Comparison of ENCODE assay signal across 8 cellular contexts in the genomic region with DNA sequence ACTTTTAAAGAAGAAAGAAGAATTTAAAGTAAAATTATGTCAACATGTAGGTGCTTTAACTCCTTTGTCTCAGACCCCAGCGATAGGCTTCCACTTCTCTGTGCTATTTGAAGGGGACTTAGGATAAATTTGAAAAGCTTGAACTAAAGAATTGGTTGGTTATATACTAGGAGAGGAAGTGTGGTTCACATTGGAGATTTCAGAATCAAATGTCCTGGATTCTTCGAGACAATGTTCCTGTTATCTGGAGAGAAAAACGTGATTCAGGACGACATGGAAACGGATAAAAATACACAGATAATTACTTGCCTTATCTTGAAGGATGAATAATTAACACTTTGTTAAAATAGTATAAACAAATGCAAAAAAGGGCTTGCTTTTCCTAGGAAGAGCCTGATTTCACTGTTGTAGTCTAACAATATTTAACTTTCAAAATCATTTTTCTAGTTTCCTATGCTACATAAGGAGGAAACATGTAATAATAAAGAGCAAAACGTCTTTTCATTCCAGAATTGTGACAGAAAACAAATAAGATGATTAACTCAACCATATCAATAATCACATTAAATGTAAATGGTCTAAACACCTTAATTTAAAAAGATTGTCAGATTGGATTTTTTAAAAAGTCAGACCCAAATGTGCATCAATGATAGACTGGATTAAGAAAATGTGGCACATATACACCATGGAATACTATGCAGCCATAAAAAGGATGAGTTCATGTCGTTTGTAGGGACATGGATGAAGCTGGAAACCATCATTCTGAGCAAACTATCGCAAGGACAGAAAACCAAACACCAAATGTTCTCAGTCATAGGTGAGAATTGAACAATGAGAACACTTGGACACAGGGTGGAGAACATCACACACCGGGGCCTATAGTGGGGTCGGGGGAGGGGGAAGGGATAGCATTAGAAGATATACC. TPM values are rescaled to one million over a fixed set of nuclear protein-coding genes. Genes with fewer than 3 reads are reported as not detected.
DNase-seq lines count a peak whose midpoint lies in the region; FAIRE-seq and TF ChIP-seq lines count a peak whose summit lies in the region.

No MANE protein-coding gene starts in this region.

- peak overlapping the region; percentile 78 for H2AFZ ChIP-seq in H1 (ENCODE audit: low read length)
- H2AFZ ChIP-seq in neural cell (ENCODE audit: low read depth, low read length): peak overlapping the region; percentile 94

- intact Hi-C loops in CD4-positive, alpha-beta memory T cell (cut with micrococcal nuclease): loop anchor here (2.0 kb wide), 1 partner anchor 35 kb away; the partner anchor contains the start of gene ZNF780B
- intact Hi-C loops in posterior cingulate gyrus (cut with DNase I): no loop called here

- H2BK120ac ChIP-seq in H1 (replicated peaks; ENCODE audit: low read depth, low read length): no peak overlapping the region

- H3K27me3 Mint-ChIP-seq in CD4-positive, alpha-beta memory T cell: peaks cover 6 to 9% of the 10 kb centered on the region in 2 donors

- no peaks in the 10 kb centered on the region for H3F3A ChIP-seq in neural cell (ENCODE audit: insufficient read depth, low read length, poor library complexity, severe bottlenecking)

- H2BK5ac ChIP-seq in H1 (ENCODE audit: low read depth, low read length): no peak overlapping the region

- H3K4me3 ChIP-seq in CD4-positive, alpha-beta memory T cell (ENCODE audit: low read length in 2 of 2): peak overlapping the region; percentile 66 to 83
- H3K4me3 ChIP-seq in H1 (ENCODE audit: extremely low read depth in 1 of 4, insufficient read depth in 2 of 4, low read depth in 3 of 4, low read length in 4 of 4) (peak overlapping the region; percentile 79 to 100 (median 86)), neural cell (ENCODE audit: low read length) (peak overlapping the region; percentile 84)

- H3K27ac ChIP-seq in CD4-positive, alpha-beta memory T cell (ENCODE audit: low read depth, low read length): peak overlapping the region; percentile 88
- H3K27ac ChIP-seq in H1 (ENCODE audit: low read depth, low read length): no peak overlapping the region
- peak overlapping the region; percentile 89 for H3K27ac ChIP-seq in neural cell (ENCODE audit: low read length)

- H4K20me1 ChIP-seq in H1 (replicated peaks in 1 of 2; ENCODE audit: control insufficient read depth in 1 of 2, insufficient read depth in 2 of 2, low read length in 2 of 2) (no peaks in the 10 kb centered on the region), neural cell (ENCODE audit: insufficient read depth) (no peaks in the 10 kb centered on the region)

- no peak overlapping the region for H2AK5ac ChIP-seq in H1 (ENCODE audit: low read depth, low read length)

- TF ChIP-seq EP300 in H1 (IDR thresholded peaks at IDR 0.05; ENCODE audit: borderline replicate concordance in 1 of 2, low read depth in 2 of 2, low read length in 2 of 2) (no peak), neural cell (conservative IDR thresholded peaks at IDR 0.05; ENCODE audit: poor library complexity, severe bottlenecking) (no peak)

- no peak overlapping the region for H2BK15ac ChIP-seq in H1 (ENCODE audit: low read length)

- H3K4me1 ChIP-seq in CD4-positive, alpha-beta memory T cell (ENCODE audit: insufficient read depth, low read length): peaks cover 34% of the 10 kb centered on the region
- peaks cover 0 to 2% (median 0%) of the 10 kb centered on the region in 4 experiments; a peak in 1 of 7 replicates for H3K4me1 ChIP-seq in H1 (replicated peaks in 1 of 4; ENCODE audit: control insufficient read depth in 3 of 4, insufficient read depth in 4 of 4, low read length in 3 of 4)

- peak overlapping the region; percentile 98 to 100 (median 100) for H3K4me3 Mint-ChIP-seq in CD4-positive, alpha-beta memory T cell

- TF ChIP-seq POLR2A in H1 (IDR thresholded peaks at IDR 0.05; ENCODE audit: control extremely low read depth in 1 of 2, low read depth in 2 of 2, low read length in 2 of 2): no peak

- WGBS in H1 (ENCODE audit: extremely low coverage in 1 of 2, insufficient coverage in 1 of 2, insufficient read length in 1 of 2, insufficient replicate concordance in 2 of 2, low coverage in 1 of 2, low lambda C conversion rate in 2 of 2, missing lambda C conversion rate in 1 of 2), 2 experiments: 57% methylated on average over 10 of the region's 10 CpGs; no CpG with 5 or more reads in 1 of the 2 experiments

- DNase-seq in CD4-positive, alpha-beta memory T cell: no peak
- peak; percentile 26 for DNase-seq in NCI-H69 (lab: John Stamatoyannopoulos, UW)
- no peak for DNase-seq in H1 (ENCODE audit: low read depth in 1 of 2, low spot score in 2 of 2)
- no peak for DNase-seq in posterior cingulate gyrus
- no peak for DNase-seq in stimulated activated naive CD4-positive, alpha-beta T cell (lab: John Stamatoyannopoulos, UW)
- no peak for DNase-seq in NCI-H2029 (lab: John Stamatoyannopoulos, UW)
- no peak for DNase-seq in NCI-H2227 treated with DMSO at 0.1 percent for 48 hours (lab: John Stamatoyannopoulos, UW)

- CTCF ChIA-PET in CD4-positive, alpha-beta memory T cell (lab: Charles Lee; ENCODE audit: partially characterized antibody): interaction anchor here (1.6 kb wide), 1 partner anchor 121 kb away, joined by 3 read pairs; no protein-coding TSS in a partner anchor
- CTCF ChIA-PET in H1 (lab: Charles Lee; ENCODE audit: partially characterized antibody): interaction anchor here (0.6 to 0.7 kb wide), 2 partner anchors 39 to 122 kb away, joined by 4 to 5 read pairs; no protein-coding TSS in a partner anchor

- H3K79me2 ChIP-seq in H1 (ENCODE audit: control insufficient read depth in 1 of 2, insufficient read depth in 2 of 2, low read length in 2 of 2): peaks cover 0 to 31% of the 10 kb centered on the region in 2 experiments; a peak in 2 of 4 replicates
- peaks cover 33% of the 10 kb centered on the region for H3K79me2 ChIP-seq in neural cell (replicated peaks; ENCODE audit: insufficient read depth, low read length)

- H3K23ac ChIP-seq in H1 (ENCODE audit: insufficient read length): no peak overlapping the region

- FAIRE-seq in H1 (lab: Jason Lieb, UNC): no peak

- H2BK12ac ChIP-seq in H1 (ENCODE audit: low read depth, low read length): no peak overlapping the region

- H3K27me3 ChIP-seq in CD4-positive, alpha-beta memory T cell (ENCODE audit: insufficient read depth, low read length): peaks cover 3% of the 10 kb centered on the region
- H3K27me3 ChIP-seq in H1 (replicated peaks in 1 of 4; ENCODE audit: control insufficient read depth in 3 of 4, extremely low read depth in 1 of 4, insufficient read depth in 3 of 4, low read length in 3 of 4) (no peaks in the 10 kb centered on the region; a peak in 1 of 7 replicates), neural cell (ENCODE audit: insufficient read depth, low read depth, low read length) (no peaks in the 10 kb centered on the region)

- H3K4me1 Mint-ChIP-seq in CD4-positive, alpha-beta memory T cell: peaks cover 29 to 50% (median 39%) of the 10 kb centered on the region in 4 donors

- no peak overlapping the region for H3K14ac ChIP-seq in H1 (ENCODE audit: insufficient read length)

- H3K9me3 ChIP-seq in CD4-positive, alpha-beta memory T cell (ENCODE audit: control insufficient read depth in 1 of 2, low read length in 2 of 2): no peaks in the 10 kb centered on the region
- H3K9me3 ChIP-seq in H1 (ENCODE audit: insufficient read depth in 2 of 2, low read depth in 1 of 2, low read length in 1 of 2) (no peaks in the 10 kb centered on the region), neural cell (ENCODE audit: low read length) (no peaks in the 10 kb centered on the region)

- TF ChIP-seq CTCF in H1 (IDR thresholded peaks at IDR 0.05; ENCODE audit: control extremely low read depth in 1 of 3, insufficient read depth in 1 of 3, low read depth in 1 of 3, low read length in 3 of 3) (no peak), neural cell (IDR thresholded peaks at IDR 0.05; ENCODE audit: poor library complexity, severe bottlenecking) (no peak)

- H3K18ac ChIP-seq in H1 (ENCODE audit: extremely low read depth, low read length): no peak overlapping the region

- H3K36me3 Mint-ChIP-seq in CD4-positive, alpha-beta memory T cell: peaks cover 9 to 23% of the 10 kb centered on the region in 2 donors

- peak overlapping the region; percentile 68 to 98 for H3K4me2 ChIP-seq in H1 (ENCODE audit: insufficient read depth in 1 of 2, low read depth in 2 of 2, low read length in 2 of 2)
- H3K4me2 ChIP-seq in neural cell (ENCODE audit: low read length): peak overlapping the region; percentile 19

- peaks cover 5% of the 10 kb centered on the region for H3K23me2 ChIP-seq in H1 (ENCODE audit: low read depth, low read length)

- H3K36me3 ChIP-seq in CD4-positive, alpha-beta memory T cell (ENCODE audit: insufficient read depth, low read length): no peaks in the 10 kb centered on the region
- no peaks in the 10 kb centered on the region for H3K36me3 ChIP-seq in H1 (ENCODE audit: control insufficient read depth in 2 of 4, insufficient read depth in 4 of 4, low read length in 3 of 4)
- no peaks in the 10 kb centered on the region for H3K36me3 ChIP-seq in neural cell (ENCODE audit: insufficient read depth, low read length)

- H3K9ac ChIP-seq in H1 (replicated peaks in 1 of 4; ENCODE audit: extremely low read depth in 1 of 4, low read depth in 3 of 4, low read length in 3 of 4) (peak overlapping the region in 2 of 4 experiments; percentile 15 to 26; a peak in 1 of 7 replicates), neural cell (ENCODE audit: low read length) (peak overlapping the region; percentile 87)

- H3K9me2 ChIP-seq in neural cell (ENCODE audit: insufficient read depth, low read length): no peaks in the 10 kb centered on the region

- TF ChIP-seq RAD21 in H1 (IDR thresholded peaks at IDR 0.05 in 1 of 2, conservative IDR thresholded peaks at IDR 0.05 in 1 of 2; ENCODE audit: low read depth in 2 of 2, low read length in 2 of 2) (no peak), neural cell (conservative IDR thresholded peaks at IDR 0.05) (no peak)

- H4K91ac ChIP-seq in H1 (replicated peaks; ENCODE audit: insufficient read length, low read length): no peak overlapping the region

- H3K79me1 ChIP-seq in H1 (ENCODE audit: low read depth, low read length): no peaks in the 10 kb centered on the region

- no peak overlapping the region for H3K56ac ChIP-seq in H1 (replicated peaks; ENCODE audit: insufficient read length, low read depth, low read length)

- H3K9me3 Mint-ChIP-seq in CD4-positive, alpha-beta memory T cell: peaks cover 0 to 7% (median 0%) of the 10 kb centered on the region in 8 donors

- no peak overlapping the region for H4K8ac ChIP-seq in H1 (ENCODE audit: extremely low read depth, insufficient read depth, low read length)

- no peak overlapping the region for H2BK20ac ChIP-seq in H1 (ENCODE audit: low read length)

- H3K27ac Mint-ChIP-seq in CD4-positive, alpha-beta memory T cell: peak overlapping the region; percentile 99 to 100 (median 100)

- no peak overlapping the region for H3K4ac ChIP-seq in H1 (replicated peaks; ENCODE audit: insufficient read length, low read depth, low read length)

- peak overlapping the region; percentile 62 for H4K5ac ChIP-seq in H1 (ENCODE audit: insufficient read length, low read depth, low read length)

- POLR2A ChIA-PET in CD4-positive, alpha-beta memory T cell (lab: Charles Lee; ENCODE audit: partially characterized antibody): interaction anchor here (0.7 to 2.4 kb wide), 8 partner anchors 11 to 154 kb away, joined by 3 to 21 read pairs (median 7); partner anchors contain the start of genes MAP3K10, PSMC4, ZNF546 and ZNF780B
- POLR2A ChIA-PET in H1 (lab: Charles Lee; ENCODE audit: partially characterized antibody): interaction anchor here (0.8 to 1.7 kb wide), 3 partner anchors 35 to 125 kb away, joined by 3 to 8 read pairs (median 3); partner anchors contain the start of gene ZNF780B

RNA-seq across cellular contexts. Expression of gene ZNF780A, which starts 0.7 kb away (rescaled TPM):
- 10 to 100 TPM; 43.5 to 46.5 TPM for total RNA-seq in CD4-positive, alpha-beta memory T cell
- 10 to 100 TPM; 11.5 to 18.4 TPM for polyA plus RNA-seq in CD4-positive, alpha-beta memory T cell
- 11.0 and 12.0 TPM in 2 replicates for total RNA-seq in H1 (2021; fragmentation: NEBNext Ultra II Directional; extraction: Animal tissue kit (Norgen Biotek cat#: 25700))
- polyA plus RNA-seq in H1 (2011; rRNA removed) (3.5 and 3.9 TPM in 2 replicates), neural cell (7.4 and 8.4 TPM in 2 replicates)
- 6.0 TPM for polyA plus RNA-seq in H1 (2011; cell fraction: cytosol; rRNA removed)
- 4.1 TPM for polyA plus RNA-seq in H1 (2011; cell fraction: nucleus; rRNA removed)
- 5.2 to 10.9 TPM (median 9.6 TPM) in 4 replicates for polyA plus RNA-seq in H1 (2012, experiment 1 of 2)
- 1.6 TPM for polyA plus RNA-seq in H1 (2012, experiment 2 of 2)
- 9.6 TPM for polyA plus RNA-seq in H1 (2013, experiment 1 of 2)
- polyA plus RNA-seq in H1 (2013, experiment 2 of 2): 10.8 TPM
- polyA minus RNA-seq in H1 (2011; rRNA and poly(A)+ RNA removed): 12.2 and 17.6 TPM in 2 replicates
- polyA minus RNA-seq in H1 (2011; cell fraction: cytosol; rRNA and poly(A)+ RNA removed): 4.6 TPM
- 14.7 TPM for polyA minus RNA-seq in H1 (2011; cell fraction: nucleus; rRNA and poly(A)+ RNA removed)
- polyA minus RNA-seq in neural cell: 42.9 and 56.5 TPM in 2 replicates

RNA-seq across cellular contexts. Expression of gene ZNF780B, which starts 35.4 kb away (rescaled TPM):
- total RNA-seq in CD4-positive, alpha-beta memory T cell: 10 to 100 TPM; 63.3 to 66.2 TPM
- polyA plus RNA-seq in CD4-positive, alpha-beta memory T cell: 1 to 10 TPM; 4.6 to 9.3 TPM
- 17.1 and 22.4 TPM in 2 replicates for total RNA-seq in H1 (2021; fragmentation: NEBNext Ultra II Directional; extraction: Animal tissue kit (Norgen Biotek cat#: 25700))
- 2.2 and 3.1 TPM in 2 replicates for polyA plus RNA-seq in H1 (2011; rRNA removed)
- 3.9 TPM for polyA plus RNA-seq in H1 (2011; cell fraction: cytosol; rRNA removed)
- 7.1 TPM for polyA plus RNA-seq in H1 (2011; cell fraction: nucleus; rRNA removed)
- polyA plus RNA-seq in H1 (2012, experiment 1 of 2): 8.3 to 15.9 TPM (median 9.9 TPM) in 4 replicates
- 0.17 TPM for polyA plus RNA-seq in H1 (2012, experiment 2 of 2)
- 8.8 TPM for polyA plus RNA-seq in H1 (2013, experiment 1 of 2)
- polyA plus RNA-seq in H1 (2013, experiment 2 of 2): 7.8 TPM
- polyA minus RNA-seq in H1 (2011; rRNA and poly(A)+ RNA removed): 27.0 and 30.6 TPM in 2 replicates
- polyA minus RNA-seq in H1 (2011; cell fraction: cytosol; rRNA and poly(A)+ RNA removed): 5.3 TPM
- 33.5 TPM for polyA minus RNA-seq in H1 (2011; cell fraction: nucleus; rRNA and poly(A)+ RNA removed)
- 28.8 and 30.8 TPM in 2 replicates for polyA plus RNA-seq in neural cell
- 101 and 105 TPM in 2 replicates for polyA minus RNA-seq in neural cell
